1 cellular context compared by ENCODE assay signal in genomic region chr10:70778267-70778924, GRCh38.
TF ChIP-seq lines count a peak whose summit lies in the region.

No MANE protein-coding gene starts in this region.

TF ChIP-seq in K562, 482 proteins besides CTCF, POLR2A, EP300 and RAD21:
- TF ChIP-seq EGR1 (conservative IDR thresholded peaks at IDR 0.05) (peak; percentile 22; the same call in 1 of the 2 replicates), MYBL2 (IDR thresholded peaks at IDR 0.05; ENCODE audit: low read depth) (no peak), MYBL2 (CRISPR knock-in tag; IDR thresholded peaks at IDR 0.05; ENCODE audit: borderline replicate concordance) (no peak), ZMIZ1 (IDR thresholded peaks at IDR 0.05; ENCODE audit: low read depth in 2 of 2, low read length in 2 of 2) (no peak), PRDM10 (IDR thresholded peaks at IDR 0.05; ENCODE audit: partially characterized antibody) (peak; percentile 31), ELF1 (tag; IDR thresholded peaks at IDR 0.05) (no peak)
